Comparison of ENCODE assay signal across 30 cellular contexts in genomic region chr3:172553526-172554252, GRCh38. TPM values are rescaled to one million over a fixed set of nuclear protein-coding genes. Genes with fewer than 3 reads are reported as not detected.
"Had no signal": no experiment of that assay in that cellular context is flagged by ENCODE, and none has a peak within 500 bp of the region (broad histone marks: within the 10 kb centered on the region; RNA-seq: fewer than 3 reads in every experiment).

No MANE protein-coding gene starts in this region.

- H3K27me3 ChIP-seq: brain microvascular endothelial cell, cardiac muscle cell, SJCRH30 had no signal

- H3K36me3 ChIP-seq: brain microvascular endothelial cell, cardiac muscle cell, SJCRH30, WERI-Rb-1 had no signal

- H3K4me1 ChIP-seq: SJCRH30 had no signal

- H3K9me3 ChIP-seq: SJCRH30, SK-N-SH had no signal

- H3K4me3 Mint-ChIP-seq: activated CD4-positive, alpha-beta memory T cell treated with anti-CD3 and anti-CD28 coated beads, Interleukin-2, amount 10 ng/mL, durations not matched to agents 7 days and 5 days; activated CD4-positive, alpha-beta T cell treated with anti-CD3 and anti-CD28 coated beads for 36 hours; activated naive CD4-positive, alpha-beta T cell treated with anti-CD3 and anti-CD28 coated beads, Interleukin-2, amount 10 ng/mL, durations not matched to agents 7 days and 5 days had no signal

- H3K27ac ChIP-seq: brain microvascular endothelial cell, cardiac muscle cell, SJCRH30, WERI-Rb-1 had no signal

- H3K4me3 ChIP-seq: cardiac muscle cell, SJCRH30 had no signal

- FAIRE-seq: astrocyte had no signal

- ATAC-seq: activated CD4-positive, alpha-beta T cell treated with anti-CD3 and anti-CD28 coated beads for 36 hours; Panc1; Right ventricle myocardium inferior had no signal

- DNase-seq: activated CD4-positive, alpha-beta memory T cell treated with anti-CD3 and anti-CD28 coated beads, Interleukin-2, amount 10 ng/mL, durations not matched to agents 7 days and 5 days; activated CD4-positive, alpha-beta T cell treated with anti-CD3 and anti-CD28 coated beads for 36 hours; activated CD4-positive, alpha-beta T cell treated with anti-CD3 and anti-CD28 coated beads, Interleukin-2, amount 50 U/mL, for 1 hour; activated gamma-delta T cell treated with Interleukin-2 at 50 U/mL for 16 hours; activated naive CD4-positive, alpha-beta T cell treated with anti-CD3 and anti-CD28 coated beads, Interleukin-2, amount 10 ng/mL, durations not matched to agents 7 days and 5 days; activated T-cell treated with anti-CD3 and anti-CD28 coated beads for 4 hours; activated T-cell treated with anti-CD3 and anti-CD28 coated beads, Interleukin-2, amount 50 U/mL, for 48 hours; amygdala; brain microvascular endothelial cell; KBM-7; NCI-H1092; NCI-H1417 treated with DMSO at 0.1 percent for 48 hours; NCI-H1694 treated with DMSO at 0.1 percent for 48 hours; NCI-H2029 treated with DMSO at 0.1 percent for 48 hours; NCI-H345; NCI-H510A; NCI-H69; NK-92 treated with Interleukin-12 subunit alpha and Interleukin-12 subunit beta, amount 100 ng/mL, for 24 hours; OCI-M1; RPMI8226; SJCRH30; SK-N-SH; T-helper 1 cell; WERI-Rb-1 had no signal

- H3K9ac ChIP-seq: SK-N-SH had no signal

- H3K27me3 Mint-ChIP-seq: activated CD4-positive, alpha-beta memory T cell treated with anti-CD3 and anti-CD28 coated beads, Interleukin-2, amount 10 ng/mL, durations not matched to agents 7 days and 5 days had no signal

- H3K4me2 ChIP-seq: SK-N-SH had no signal

- H3K9me3 Mint-ChIP-seq: activated T-helper 2 cell treated with anti-CD3 and anti-CD28 coated beads, Interferon-gamma antibody, Interleukin-2, Interleukin-4, amounts not matched to agents 10 μg/mL and 5 μg/mL and 100 μg/mL, durations not matched to agents 14 hours and 24 hours and 36 hours had no signal

- H3K27ac Mint-ChIP-seq: activated CD4-positive, alpha-beta memory T cell treated with anti-CD3 and anti-CD28 coated beads, Interleukin-2, amount 10 ng/mL, durations not matched to agents 7 days and 5 days; activated CD4-positive, alpha-beta T cell treated with anti-CD3 and anti-CD28 coated beads for 36 hours; activated naive CD4-positive, alpha-beta T cell treated with anti-CD3 and anti-CD28 coated beads, Interleukin-2, amount 10 ng/mL, durations not matched to agents 7 days and 5 days; activated T-helper 2 cell treated with anti-CD3 and anti-CD28 coated beads, Interferon-gamma antibody, Interleukin-2, Interleukin-4, amounts not matched to agents 10 μg/mL and 5 μg/mL and 100 μg/mL, durations not matched to agents 14 hours and 24 hours and 36 hours had no signal

RNA-seq across cellular contexts. Expression of gene TNFSF10, which starts 30.5 kb away (rescaled TPM):
- total RNA-seq: cardiac muscle cell, LHCN-M2, SJCRH30 had no signal
- polyA plus RNA-seq: cardiac muscle cell had no signal
